In genomic region chr2:152693033-152693432, GRCh38 we compare ENCODE assay signal across 1 cellular context.
TF ChIP-seq lines count a peak whose summit lies in the region.

No MANE protein-coding gene starts in this region.

TF ChIP-seq in GM12878, 131 proteins besides CTCF, POLR2A, EP300 and RAD21 (continued from another document):
- no peak for TF ChIP-seq ZBTB4 (CRISPR knock-in tag; IDR thresholded peaks at IDR 0.05)
- peak; percentile 52; the same call in 1 of the 2 replicates for TF ChIP-seq IRF4 (IDR thresholded peaks at IDR 0.05; ENCODE audit: low read depth, low read length)
- peak; percentile 48; the same call in 1 of the 2 replicates for TF ChIP-seq FOXM1 (IDR thresholded peaks at IDR 0.05; ENCODE audit: low read depth, low read length)
- TF ChIP-seq NFIC (IDR thresholded peaks at IDR 0.05; ENCODE audit: low read depth, low read length): peak; percentile 81
- TF ChIP-seq PAX5 (IDR thresholded peaks at IDR 0.05; ENCODE audit: borderline replicate concordance, low read depth, low read length): no peak
- TF ChIP-seq ATF2 (IDR thresholded peaks at IDR 0.05; ENCODE audit: low read length): peak; percentile 79
- TF ChIP-seq IKZF2 (IDR thresholded peaks at IDR 0.05): peak; percentile 56 to 68
- TF ChIP-seq NRF1 (conservative IDR thresholded peaks at IDR 0.05; ENCODE audit: low read depth, low read length): no peak
- no peak for TF ChIP-seq RCOR1 (conservative IDR thresholded peaks at IDR 0.05; ENCODE audit: low read depth, low read length)
- TF ChIP-seq CREM (IDR thresholded peaks at IDR 0.05; ENCODE audit: low read depth): peak; percentile 32; the same call in 1 of the 2 replicates
- no peak for TF ChIP-seq ATF7 (IDR thresholded peaks at IDR 0.05; ENCODE audit: low read depth)
- no peak for TF ChIP-seq STAT3 (IDR thresholded peaks at IDR 0.05; ENCODE audit: low read depth, low read length)
- no peak for TF ChIP-seq E2F4 (IDR thresholded peaks at IDR 0.05; ENCODE audit: low read depth, low read length)
- TF ChIP-seq TCF12 (IDR thresholded peaks at IDR 0.05; ENCODE audit: low read depth, low read length): no peak
- no peak for TF ChIP-seq POLR2AphosphoS5 (IDR thresholded peaks at IDR 0.05; ENCODE audit: low read length)
- TF ChIP-seq USF1 (IDR thresholded peaks at IDR 0.05; ENCODE audit: borderline replicate concordance, extremely low read length, insufficient read depth, low read depth, low read length): no peak
- TF ChIP-seq ETV6 (conservative IDR thresholded peaks at IDR 0.05 in 1 of 2, IDR thresholded peaks at IDR 0.05 in 1 of 2; ENCODE audit: borderline replicate concordance in 1 of 2, low read depth in 1 of 2): 0 out of 4 replicates have a peak, but pooled peaks of 1 of the 2 experiments have one; percentile 17
- TF ChIP-seq RUNX3 (IDR thresholded peaks at IDR 0.05; ENCODE audit: low read length): peak; percentile 85
- no peak for TF ChIP-seq REST (IDR thresholded peaks at IDR 0.05; ENCODE audit: low read depth, low read length)
- 0 out of 2 replicates have a peak, but pooled peaks have one; percentile 26 for TF ChIP-seq MEF2A (IDR thresholded peaks at IDR 0.05; ENCODE audit: insufficient read depth, low read depth, low read length)
- TF ChIP-seq JUNB (IDR thresholded peaks at IDR 0.05): peak; percentile 96
- TF ChIP-seq ZNF217 (IDR thresholded peaks at IDR 0.05): peak; percentile 81; the same call in 1 of the 2 replicates
